In the genomic region with DNA sequence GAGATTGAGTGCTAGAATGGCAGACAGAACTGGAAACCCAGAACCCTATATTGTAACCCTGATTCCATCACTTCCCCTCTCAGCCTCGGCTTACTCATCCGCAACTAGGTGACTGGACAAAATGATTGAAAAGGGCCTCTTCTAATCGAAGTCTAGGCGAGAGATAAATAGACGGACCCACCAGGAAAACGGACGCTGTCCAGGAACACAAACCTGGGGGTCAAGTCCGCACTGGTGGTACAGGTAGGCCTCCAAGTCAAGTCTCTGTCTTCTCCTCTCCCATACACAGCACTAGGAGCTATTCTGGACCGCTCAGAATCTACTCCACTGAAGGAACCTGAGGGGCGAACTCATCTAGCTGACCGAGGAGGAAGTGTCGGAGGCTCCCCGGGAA, we compare ENCODE assay signal across 8 cellular contexts. TPM values are rescaled to one million over a fixed set of nuclear protein-coding genes. Genes with fewer than 3 reads are reported as not detected.
DNase-seq lines count a peak whose midpoint lies in the region; ATAC-seq lines count a peak whose summit lies in the region.

No MANE protein-coding gene starts in this region.

- H3K4me1 Mint-ChIP-seq in stimulated activated naive CD8-positive, alpha-beta T cell treated with anti-CD3 and anti-CD28 coated beads, Interleukin-15, Interleukin-2, amounts not matched to agents 100 ng/mL and 50 ng/mL, for 24 hours (ENCODE audit: low read depth): peaks cover 32% of the 10 kb centered on the region

- H3K9me3 Mint-ChIP-seq in activated naive CD4-positive, alpha-beta T cell treated with anti-CD3 and anti-CD28 coated beads, Interleukin-2, amount 50 U/mL, for 72 hours: no peaks in the 10 kb centered on the region
- no peaks in the 10 kb centered on the region for H3K9me3 Mint-ChIP-seq in stimulated activated naive CD8-positive, alpha-beta T cell treated with anti-CD3 and anti-CD28 coated beads, Interleukin-15, Interleukin-2, amounts not matched to agents 100 ng/mL and 50 ng/mL, for 24 hours

- peak overlapping the region; percentile 95 for H3K4me3 Mint-ChIP-seq in stimulated activated naive CD8-positive, alpha-beta T cell treated with anti-CD3 and anti-CD28 coated beads, Interleukin-15, Interleukin-2, amounts not matched to agents 100 ng/mL and 50 ng/mL, for 24 hours

- H3K4me3 ChIP-seq in iPS-18c (ENCODE audit: insufficient read depth, low read depth, low read length): peak overlapping the region; percentile 98

- H3K27me3 Mint-ChIP-seq in stimulated activated naive CD8-positive, alpha-beta T cell treated with anti-CD3 and anti-CD28 coated beads, Interleukin-15, Interleukin-2, amounts not matched to agents 100 ng/mL and 50 ng/mL, for 24 hours: no peaks in the 10 kb centered on the region

- H3K27ac Mint-ChIP-seq in activated naive CD4-positive, alpha-beta T cell treated with anti-CD3 and anti-CD28 coated beads, Interleukin-2, amount 50 U/mL, for 72 hours: peak overlapping the region; percentile 97 to 99
- H3K27ac Mint-ChIP-seq in stimulated activated naive CD8-positive, alpha-beta T cell treated with anti-CD3 and anti-CD28 coated beads, Interleukin-15, Interleukin-2, amounts not matched to agents 100 ng/mL and 50 ng/mL, for 24 hours: peak overlapping the region; percentile 95

- H3K36me3 Mint-ChIP-seq in activated naive CD4-positive, alpha-beta T cell treated with anti-CD3 and anti-CD28 coated beads, Interleukin-2, amount 50 U/mL, for 72 hours: peaks cover 17 to 33% of the 10 kb centered on the region in 2 donors
- peaks cover 32% of the 10 kb centered on the region for H3K36me3 Mint-ChIP-seq in stimulated activated naive CD8-positive, alpha-beta T cell treated with anti-CD3 and anti-CD28 coated beads, Interleukin-15, Interleukin-2, amounts not matched to agents 100 ng/mL and 50 ng/mL, for 24 hours (ENCODE audit: low read depth)

- peak; percentile 16 for ATAC-seq in GM21528 (IDR thresholded peaks at IDR 0.05; ENCODE audit: low FRiP score, unreplicated experiment)
- peak; percentile 39 to 59 for ATAC-seq in activated naive CD4-positive, alpha-beta T cell treated with anti-CD3 and anti-CD28 coated beads, Interleukin-2, amount 50 U/mL, for 72 hours

- DNase-seq in GF-D8 (lab: John Stamatoyannopoulos, UW): peak; percentile 3
- DNase-seq in Kasumi-1 (lab: John Stamatoyannopoulos, UW): peak; percentile 18 to 44
- no peak for DNase-seq in activated naive CD4-positive, alpha-beta T cell treated with anti-CD3 and anti-CD28 coated beads, Interleukin-2, amount 50 U/mL, for 72 hours (ENCODE audit: low spot score in 2 of 2)
- no peak for DNase-seq in cortex of kidney (lab: John Stamatoyannopoulos, UW)
- DNase-seq in occipital lobe (lab: John Stamatoyannopoulos, UW): no peak

- no peaks in the 10 kb centered on the region for H3K9me3 ChIP-seq in iPS-18c (ENCODE audit: control insufficient read depth, insufficient read depth, low read length)

RNA-seq across cellular contexts. Expression of a gene that starts 0.5 kb away (rescaled TPM):
- total RNA-seq in activated naive CD4-positive, alpha-beta T cell treated with anti-CD3 and anti-CD28 coated beads, Interleukin-2, amount 50 U/mL, for 72 hours: 100 to 1,000 TPM; 234 to 281 TPM
- 153 TPM for total RNA-seq in occipital lobe

RNA-seq across cellular contexts. Expression of a gene that starts 20.1 kb away (rescaled TPM):
- 100 to 1,000 TPM in 1 of 2 donors, 10 to 100 TPM in 1; 90.5 to 110 TPM for total RNA-seq in activated naive CD4-positive, alpha-beta T cell treated with anti-CD3 and anti-CD28 coated beads, Interleukin-2, amount 50 U/mL, for 72 hours
- 154 TPM for total RNA-seq in occipital lobe

Comparison
In these comparisons a context has a peak if more than half of its experiments do, and no peak if none do; other contexts are left out.
1. DNase-seq: peak in GF-D8 (single experiment) and Kasumi-1 (2 of 2); none in activated naive CD4-positive, alpha-beta T cell treated with anti-CD3 and anti-CD28 coated beads, Interleukin-2, amount 50 U/mL, for 72 hours (0 of 2), cortex of kidney (single experiment) and occipital lobe (single experiment).